24 cellular contexts compared by ENCODE assay signal in the genomic region with DNA sequence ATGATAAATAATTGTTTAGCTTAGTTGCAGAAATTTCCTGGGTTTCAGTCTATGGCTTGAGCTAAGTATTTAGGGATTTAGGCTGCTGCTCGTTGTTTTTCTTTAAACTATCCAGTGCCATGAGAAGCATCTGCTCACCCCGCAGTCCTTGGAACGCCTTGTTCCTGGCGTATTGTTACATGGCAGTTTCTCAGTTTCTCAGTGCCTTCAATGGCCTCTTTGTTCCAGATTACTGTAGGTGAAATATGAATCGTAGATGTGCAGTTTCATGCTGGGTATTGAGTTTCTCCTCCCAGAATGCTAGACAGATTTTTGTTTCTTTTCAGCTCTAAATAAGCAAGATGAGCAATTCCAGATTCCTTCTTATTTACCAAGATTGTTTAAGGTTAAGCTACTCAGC.
DNase-seq lines count a peak whose midpoint lies in the region; ATAC-seq and TF ChIP-seq lines count a peak whose summit lies in the region.
"Had no signal": no experiment of that assay in that cellular context is flagged by ENCODE, and none has a peak within 500 bp of the region (broad histone marks: within the 10 kb centered on the region; RNA-seq: fewer than 3 reads in every experiment).

No MANE protein-coding gene starts in this region.

- H3K4me2 ChIP-seq in GM23338, result no peak overlapping the region

- H3K27me3 Mint-ChIP-seq in GM23338 (ENCODE audit: insufficient read depth, low read depth, poor library complexity), result peaks cover 2% of the 10 kb centered on the region
- no peaks in the 10 kb centered on the region for H3K27me3 Mint-ChIP-seq in CD4-positive, alpha-beta T cell
- H3K27me3 Mint-ChIP-seq: activated T-cell treated with anti-CD3 and anti-CD28 coated beads, Interleukin-2, amount 50 U/mL, for 24 hours had no signal

- in situ Hi-C loops in gastrocnemius medialis (cut with MboI; ENCODE audit: low sequenced_read_pairs in 4 of 4), result no loop called here

- POLR2A ChIA-PET in CD4-positive, alpha-beta T cell (lab: Charles Lee), result no interaction called here

- H3K9me2 ChIP-seq in GM23338 (ENCODE audit: insufficient read depth), result peaks cover 7% of the 10 kb centered on the region; the same call in 1 of the 2 replicates

- H3K4me1 ChIP-seq in GM23338 (ENCODE audit: insufficient read depth), result no peaks in the 10 kb centered on the region
- peaks cover 12 to 19% of the 10 kb centered on the region in 2 donors for H3K4me1 ChIP-seq in gastrocnemius medialis
- H3K4me1 ChIP-seq: HAP-1, stomach, upper lobe of right lung had no signal

- no peak overlapping the region for H3K4me3 Mint-ChIP-seq in GM23338
- H3K4me3 Mint-ChIP-seq in CD4-positive, alpha-beta T cell, result no peak overlapping the region
- H3K4me3 Mint-ChIP-seq: activated CD8-positive, alpha-beta T cell treated with anti-CD3 and anti-CD28 coated beads, Interleukin-2, amount 10 ng/mL, durations not matched to agents 7 days and 5 days; activated T-cell treated with anti-CD3 and anti-CD28 coated beads, Interleukin-2, amount 50 U/mL, for 24 hours had no signal

- DNase-seq in GM23338 (ENCODE audit: low spot score) (no peak), NCI-H69 (lab: John Stamatoyannopoulos, UW) (peak; percentile 35), foreskin melanocyte (peak; percentile 16), gastrocnemius medialis (peak; percentile 19 to 59), T-helper 2 cell (no peak)
- DNase-seq in CD4-positive, alpha-beta T cell, result no peak
- no peak for DNase-seq in activated CD4-positive, CD25-positive, alpha-beta regulatory T cell (lab: John Stamatoyannopoulos, UW)
- DNase-seq: activated CD8-positive, alpha-beta T cell treated with anti-CD3 and anti-CD28 coated beads, Interleukin-2, amount 10 ng/mL, durations not matched to agents 7 days and 5 days; activated naive CD4-positive, alpha-beta T cell treated with anti-CD3 and anti-CD28 coated beads, Interleukin-2, amount 50 U/mL, for 16 hours; activated T-cell treated with anti-CD3 and anti-CD28 coated beads, Interleukin-2, amount 50 U/mL, for 24 hours; AML-193; cortex of kidney; MG63; NCI-H1694; NCI-H510A treated with DMSO at 0.1 percent for 48 hours; small intestine; stimulated activated CD4-positive, alpha-beta T cell treated with anti-CD3 and anti-CD28 coated beads, Interleukin-4, amount 100 ng/mL, for 1 hour; stomach; T-helper 1 cell; upper lobe of right lung had no signal

- H3K27me3 ChIP-seq in GM23338 (ENCODE audit: insufficient read depth), result no peaks in the 10 kb centered on the region
- no peaks in the 10 kb centered on the region for H3K27me3 ChIP-seq in gastrocnemius medialis
- no peaks in the 10 kb centered on the region for H3K27me3 ChIP-seq in CD4-positive, alpha-beta T cell (ENCODE audit: control insufficient read depth, insufficient read depth, low read length)
- H3K27me3 ChIP-seq: MG63, stomach, upper lobe of right lung had no signal

- no peaks in the 10 kb centered on the region for H3K9me3 Mint-ChIP-seq in GM23338
- peaks cover 5% of the 10 kb centered on the region for H3K9me3 Mint-ChIP-seq in CD4-positive, alpha-beta T cell
- H3K9me3 Mint-ChIP-seq: activated T-cell treated with anti-CD3 and anti-CD28 coated beads, Interleukin-2, amount 50 U/mL, for 24 hours had no signal

- ATAC-seq in GM23338 (no peak), gastrocnemius medialis (peak; percentile 93 to 98), HG03378 (IDR thresholded peaks at IDR 0.05; ENCODE audit: unreplicated experiment) (no peak)
- no peak for ATAC-seq in CD4-positive, alpha-beta T cell (ENCODE audit: poor library complexity)
- ATAC-seq: activated CD8-positive, alpha-beta T cell treated with anti-CD3 and anti-CD28 coated beads, Interleukin-2, amount 10 ng/mL, durations not matched to agents 7 days and 5 days; upper lobe of right lung had no signal

- no peaks in the 10 kb centered on the region for H4K20me1 ChIP-seq in GM23338 (replicated peaks; ENCODE audit: insufficient read depth)

- peak overlapping the region; percentile 60; the same call in 1 of the 2 replicates for H2AFZ ChIP-seq in GM23338

- no peaks in the 10 kb centered on the region for H3K9me3 ChIP-seq in gastrocnemius medialis
- no peaks in the 10 kb centered on the region for H3K9me3 ChIP-seq in CD4-positive, alpha-beta T cell (ENCODE audit: control insufficient read depth, low read length)
- H3K9me3 ChIP-seq: HAP-1, MG63, stomach, upper lobe of right lung had no signal

- H3F3A ChIP-seq in GM23338 (replicated peaks; ENCODE audit: low read depth), result no peaks in the 10 kb centered on the region

- H3K4me3 ChIP-seq in GM23338 (no peak overlapping the region), gastrocnemius medialis (peak overlapping the region in 1 of 4 donors; percentile 7)
- H3K4me3 ChIP-seq: HAP-1, lung, MG63, stomach, upper lobe of right lung had no signal

- no peaks in the 10 kb centered on the region for H3K36me3 Mint-ChIP-seq in GM23338 (ENCODE audit: low read depth)
- H3K36me3 Mint-ChIP-seq in CD4-positive, alpha-beta T cell (ENCODE audit: low read depth), result no peaks in the 10 kb centered on the region

- peaks cover 6% of the 10 kb centered on the region for H3K4me1 Mint-ChIP-seq in GM23338
- no peaks in the 10 kb centered on the region for H3K4me1 Mint-ChIP-seq in CD4-positive, alpha-beta T cell (ENCODE audit: low read depth)

- H3K79me2 ChIP-seq in GM23338 (replicated peaks; ENCODE audit: insufficient read depth), result no peaks in the 10 kb centered on the region

- no peak overlapping the region for H3K27ac ChIP-seq in GM23338 (ENCODE audit: low read depth)
- H3K27ac ChIP-seq in gastrocnemius medialis, result peak overlapping the region in 1 of 4 donors; percentile 73
- no peak overlapping the region for H3K27ac ChIP-seq in CD4-positive, alpha-beta T cell (ENCODE audit: low read depth, low read length)
- H3K27ac ChIP-seq: stomach, upper lobe of right lung, VCaP had no signal

- intact Hi-C loops in gastrocnemius medialis (cut with DNase I; ENCODE audit: low total_unique reads), result no loop called here
- intact Hi-C loops in CD4-positive, alpha-beta T cell (cut with DNase I, micrococcal nuclease), result no loop called here

- no peak overlapping the region for H3K27ac Mint-ChIP-seq in GM23338
- H3K27ac Mint-ChIP-seq in CD4-positive, alpha-beta T cell, result no peak overlapping the region
- H3K27ac Mint-ChIP-seq: activated CD8-positive, alpha-beta T cell treated with anti-CD3 and anti-CD28 coated beads, Interleukin-2, amount 10 ng/mL, durations not matched to agents 7 days and 5 days; activated T-cell treated with anti-CD3 and anti-CD28 coated beads, Interleukin-2, amount 50 U/mL, for 24 hours had no signal

- TF ChIP-seq CTCF in GM23338 (conservative IDR thresholded peaks at IDR 0.05; ENCODE audit: low read depth in 2 of 2), result no peak
- no peak for TF ChIP-seq CTCF in gastrocnemius medialis (IDR thresholded peaks at IDR 0.05 in 4 of 5, conservative IDR thresholded peaks at IDR 0.05 in 1 of 5)
- no peak for TF ChIP-seq CTCF in CD4-positive, alpha-beta T cell (IDR thresholded peaks at IDR 0.05)

- CTCF ChIA-PET in CD4-positive, alpha-beta T cell (lab: Charles Lee), result no interaction called here

- H3K36me3 ChIP-seq in GM23338 (ENCODE audit: insufficient read depth), result no peaks in the 10 kb centered on the region
- H3K36me3 ChIP-seq in gastrocnemius medialis, result no peaks in the 10 kb centered on the region
- H3K36me3 ChIP-seq: HAP-1, MG63, stomach, upper lobe of right lung had no signal

- no peak for TF ChIP-seq POLR2A in gastrocnemius medialis (IDR thresholded peaks at IDR 0.05)

TF ChIP-seq in GM23338, 12 proteins besides CTCF, POLR2A, EP300 and RAD21 (continues in another document):
- no peak for TF ChIP-seq JUNB (IDR thresholded peaks at IDR 0.05; ENCODE audit: unreplicated experiment)

Comparison
In these comparisons a context has a peak if more than half of its experiments do, and no peak if none do; other contexts are left out.
1. ATAC-seq: peak in gastrocnemius medialis (2 of 2); none in GM23338 (single experiment), HG03378 (single experiment) and CD4-positive, alpha-beta T cell (single experiment).
2. DNase-seq: peak in NCI-H69 (single experiment), foreskin melanocyte (single experiment) and gastrocnemius medialis (2 of 2); none in GM23338 (single experiment), CD4-positive, alpha-beta T cell (0 of 10), activated CD4-positive, CD25-positive, alpha-beta regulatory T cell (0 of 4) and T-helper 2 cell (0 of 5).